8 cellular contexts compared by ENCODE assay signal in the genomic region with DNA sequence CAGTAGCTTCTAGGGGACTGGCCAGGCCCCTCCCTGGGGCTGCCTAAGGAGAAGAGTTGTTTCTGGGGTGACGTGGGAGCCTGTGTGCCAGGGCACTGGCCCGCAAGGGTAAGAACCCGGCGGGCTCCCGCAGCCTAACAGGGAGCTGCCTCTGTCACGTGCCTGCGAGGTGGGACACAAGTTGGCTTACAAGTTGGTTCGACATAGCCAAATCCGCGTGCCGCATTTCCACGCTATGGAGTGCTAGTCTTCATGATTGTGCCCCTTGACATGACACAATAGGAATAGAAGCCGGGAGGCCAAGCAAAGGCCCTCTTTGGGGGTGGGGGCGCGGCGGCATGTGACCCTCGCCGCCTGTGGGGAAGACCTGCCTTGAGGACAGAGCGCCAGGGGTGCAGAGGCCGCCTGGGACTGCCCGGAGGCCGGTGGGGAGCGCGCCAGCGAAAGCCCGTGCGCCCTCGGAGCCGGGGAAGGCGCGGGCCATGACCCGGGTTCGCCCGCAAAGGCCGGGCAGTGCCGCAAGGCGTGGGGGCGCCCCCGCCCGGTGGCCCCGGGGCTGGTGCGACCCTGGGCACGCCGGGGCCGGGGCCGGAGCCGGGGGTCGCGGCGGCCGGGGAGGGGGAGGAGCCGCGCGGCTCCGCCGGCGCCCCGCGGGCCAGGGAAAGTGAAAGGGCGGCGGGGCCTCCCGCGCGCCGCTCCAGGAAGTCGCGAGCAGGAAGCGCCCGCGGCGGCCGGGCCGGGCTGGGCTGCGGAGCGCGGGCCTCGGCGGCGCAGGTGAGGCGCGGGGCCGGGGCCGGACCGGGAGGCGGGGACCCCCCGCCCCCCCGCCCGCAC. TPM values are rescaled to one million over a fixed set of nuclear protein-coding genes. Genes with fewer than 3 reads are reported as not detected.
A peak's percentile ranks its signal among the peaks of the same experiment; 100 is the strongest.
DNase-seq lines count a peak whose midpoint lies in the region; ATAC-seq and TF ChIP-seq lines count a peak whose summit lies in the region.

A gene (plus strand): TSS at position 702 of the 834 bp plus-strand sequence. CDS start 4,603 bp downstream, outside the sequence.

- peaks cover 10% of the 10 kb centered on the region for H3K36me3 Mint-ChIP-seq in activated naive CD8-positive, alpha-beta T cell

- H3K4me3 Mint-ChIP-seq in activated naive CD8-positive, alpha-beta T cell, result peak within 1 kb of the TSS; percentile 90

- H3K4me2 ChIP-seq in DND-41 (ENCODE audit: insufficient read depth, low read length), result peak within 1 kb of the TSS; percentile 91

- H3K4me1 ChIP-seq in DND-41 (ENCODE audit: insufficient read depth, low read length), result peaks cover 23% of the 10 kb centered on the region

- peak within 1 kb of the TSS; percentile 86 for H2AFZ ChIP-seq in DND-41 (ENCODE audit: low read depth, low read length)

- H3K9ac ChIP-seq in DND-41 (ENCODE audit: low read depth, low read length), result peak within 1 kb of the TSS; percentile 82

- no peaks in the 10 kb centered on the region for H3K9me3 ChIP-seq in DND-41 (ENCODE audit: insufficient read depth, low read length, severe bottlenecking)

- DNase-seq in DND-41, result peak; percentile 41
- peak; percentile 41 for DNase-seq in NB4 (ENCODE audit: low read depth)
- DNase-seq in left ventricle myocardium superior, result peak; percentile 64
- no peak for DNase-seq in retinal pigment epithelial cell (ENCODE audit: low read depth)
- no peak for DNase-seq in NCI-H2171 (lab: John Stamatoyannopoulos, UW)

- no peaks in the 10 kb centered on the region for H3K36me3 ChIP-seq in DND-41 (ENCODE audit: insufficient read depth, low read length)

- H3K9me3 Mint-ChIP-seq in activated naive CD8-positive, alpha-beta T cell (ENCODE audit: low read depth), result no peaks in the 10 kb centered on the region

- peak within 1 kb of the TSS; percentile 84 for H3K27ac Mint-ChIP-seq in activated naive CD8-positive, alpha-beta T cell

- intact Hi-C loops in left ventricle myocardium superior (cut with micrococcal nuclease), result no loop called here

- TF ChIP-seq CTCF in DND-41 (IDR thresholded peaks at IDR 0.05; ENCODE audit: borderline replicate concordance, extremely low read depth, low read length, poor library complexity, severe bottlenecking) (peak; percentile 26), NB4 (IDR thresholded peaks at IDR 0.05; ENCODE audit: low read depth, low read length) (no peak), retinal pigment epithelial cell (conservative IDR thresholded peaks at IDR 0.05; ENCODE audit: low read depth, low read length) (no peak)

- no peak for TF ChIP-seq POLR2A in NB4 (IDR thresholded peaks at IDR 0.05; ENCODE audit: extremely low read depth, insufficient read length)

- H3K27me3 Mint-ChIP-seq in activated naive CD8-positive, alpha-beta T cell, result no peaks in the 10 kb centered on the region

- no peaks in the 10 kb centered on the region for H3K27me3 ChIP-seq in DND-41 (ENCODE audit: insufficient read depth, low read length, poor library complexity)

- peak within 1 kb of the TSS; percentile 53; the same call in 1 of the 2 replicates for H3K27ac ChIP-seq in DND-41 (ENCODE audit: low read length)

- peaks cover 35% of the 10 kb centered on the region for H3K4me1 Mint-ChIP-seq in activated naive CD8-positive, alpha-beta T cell (ENCODE audit: low read depth)

- peak; percentile 74 for ATAC-seq in DND-41 (ENCODE audit: insufficient read depth, low read depth)
- peak; percentile 42 for ATAC-seq in GM21423 (IDR thresholded peaks at IDR 0.05; ENCODE audit: unreplicated experiment)
- ATAC-seq in left ventricle myocardium superior, result peak; percentile 65
- ATAC-seq in GM19395 (IDR thresholded peaks at IDR 0.05; ENCODE audit: unreplicated experiment), result no peak

- no peaks in the 10 kb centered on the region for H4K20me1 ChIP-seq in DND-41 (ENCODE audit: insufficient read depth, low read length)

- no peaks in the 10 kb centered on the region for H3K79me2 ChIP-seq in DND-41 (ENCODE audit: insufficient read depth, low read length)

- peak within 1 kb of the TSS; percentile 77 to 84 for H3K4me3 ChIP-seq in DND-41 (ENCODE audit: low read depth in 1 of 2, low read length in 2 of 2)
- H3K4me3 ChIP-seq in NB4 (ENCODE audit: low read depth, low read length), result peak within 1 kb of the TSS; percentile 53
- H3K4me3 ChIP-seq in retinal pigment epithelial cell (ENCODE audit: low read length), result peak within 1 kb of the TSS; percentile 62

RNA-seq across cellular contexts. Expression of the gene that starts here (rescaled TPM):
- 4.0 TPM for total RNA-seq in left ventricle myocardium superior

Comparison
In these comparisons a context has a peak if more than half of its experiments do, and no peak if none do; other contexts are left out.
1. DNase-seq: peak in DND-41 (single experiment), NB4 (single experiment) and left ventricle myocardium superior (single experiment); none in retinal pigment epithelial cell (single experiment) and NCI-H2171 (single experiment).
2. Peak in every context shown above with its lines, with median percentiles within 50 percentile points of each other: H3K4me3 ChIP-seq.